In genomic region chr11:118264568-118265470, GRCh38 we compare ENCODE assay signal across 11 cellular contexts. TPM values are rescaled to one million over a fixed set of nuclear protein-coding genes. Genes with fewer than 3 reads are reported as not detected.
DNase-seq lines count a peak whose midpoint lies in the region; ATAC-seq and TF ChIP-seq lines count a peak whose summit lies in the region.
"Had no signal": no experiment of that assay in that cellular context is flagged by ENCODE, and none has a peak within 500 bp of the region (broad histone marks: within the 10 kb centered on the region; RNA-seq: fewer than 3 reads in every experiment).

No MANE protein-coding gene starts in this region.

- H3K4me3 ChIP-seq in right cardiac atrium (ENCODE audit: low read length), result peak overlapping the region; percentile 50
- H3K4me3 ChIP-seq in colonic mucosa, result peak overlapping the region; percentile 40
- peak overlapping the region; percentile 42 to 65 for H3K4me3 ChIP-seq in muscle layer of duodenum (ENCODE audit: low read depth in 1 of 2, low read length in 2 of 2)

- H3K36me3 ChIP-seq in colonic mucosa (no peaks in the 10 kb centered on the region), muscle layer of duodenum (ENCODE audit: control insufficient read depth in 1 of 2, insufficient read depth in 2 of 2, low read length in 2 of 2) (no peaks in the 10 kb centered on the region)

- H3K4me1 ChIP-seq in right cardiac atrium (ENCODE audit: control insufficient read depth, insufficient read depth, low read length), result peaks cover 8% of the 10 kb centered on the region
- H3K4me1 ChIP-seq in colonic mucosa, result no peaks in the 10 kb centered on the region
- H3K4me1 ChIP-seq in muscle layer of duodenum (ENCODE audit: control insufficient read depth in 1 of 2, insufficient read depth in 2 of 2, low read length in 2 of 2), result peaks cover 0 to 5% of the 10 kb centered on the region in 2 donors

- H3K27me3 ChIP-seq in right cardiac atrium (ENCODE audit: control insufficient read depth, insufficient read depth) (no peaks in the 10 kb centered on the region), colonic mucosa (no peaks in the 10 kb centered on the region), muscle layer of duodenum (ENCODE audit: low read depth, low read length) (no peaks in the 10 kb centered on the region)

- WGBS in right cardiac atrium, result 56% methylated on average over 14 of the region's 14 CpGs

- H3K9me3 ChIP-seq in right cardiac atrium (ENCODE audit: control insufficient read depth, low read length) (no peaks in the 10 kb centered on the region), colonic mucosa (no peaks in the 10 kb centered on the region), muscle layer of duodenum (ENCODE audit: control insufficient read depth in 1 of 2, low read length in 2 of 2) (no peaks in the 10 kb centered on the region)

- TF ChIP-seq CTCF in colonic mucosa (IDR thresholded peaks at IDR 0.05) (no peak), GM20000 (IDR thresholded peaks at IDR 0.05; ENCODE audit: extremely low read depth, missing control alignments) (no peak), GM13976 (IDR thresholded peaks at IDR 0.05; ENCODE audit: borderline replicate concordance, control extremely low read depth, extremely low read depth, insufficient read depth, missing control alignments) (no peak)

- DNase-seq in right cardiac atrium (no peak), Right ventricle myocardium inferior (ENCODE audit: missing footprints) (no peak), colonic mucosa (peak; percentile 19), GM20000 (ENCODE audit: low spot score) (no peak), NCI-H1694 treated with DMSO at 0.1 percent for 48 hours (lab: John Stamatoyannopoulos, UW) (no peak), GM13976 (ENCODE audit: low spot score) (no peak), posterior vena cava (ENCODE audit: low spot score) (no peak)
- DNase-seq: COR-L47, NCI-H1048 had no signal

- intact Hi-C loops in right cardiac atrium (cut with DNase I), result no loop called here
- intact Hi-C loops in Right ventricle myocardium inferior (cut with DNase I), result no loop called here
- intact Hi-C loops in colonic mucosa (cut with DNase I), result no loop called here
- intact Hi-C loops in posterior vena cava (cut with DNase I), result loop anchor here in 1 of 2 donors (10.0 kb wide), 1 partner anchor 60 kb away; no protein-coding TSS in a partner anchor

- in situ Hi-C loops in GM13976 (cut with MboI; ENCODE audit: low sequenced_read_pairs, unreplicated experiment), result no loop called here

- no peak for ATAC-seq in right cardiac atrium
- no peak for ATAC-seq in Right ventricle myocardium inferior

- peak overlapping the region in 1 of 2 donors; percentile 86 for H3K9ac ChIP-seq in colonic mucosa (ENCODE audit: low read depth in 2 of 2, low read length in 2 of 2)

- H3K27ac ChIP-seq in right cardiac atrium (ENCODE audit: low read length), result no peak overlapping the region
- H3K27ac ChIP-seq in colonic mucosa, result peak overlapping the region; percentile 91
- peak overlapping the region; percentile 32 for H3K27ac ChIP-seq in muscle layer of duodenum (ENCODE audit: low read length)

RNA-seq across cellular contexts. Expression of gene MPZL2, which starts 0.7 kb away (rescaled TPM):
- 10 to 100 TPM in 1 of 4 donors, 1 to 10 TPM in 3; 8.1 to 18.7 (median 9.0) TPM for total RNA-seq in right cardiac atrium
- 6.4 TPM for polyA plus RNA-seq in right cardiac atrium
- 11.4 TPM for total RNA-seq in Right ventricle myocardium inferior
- total RNA-seq in colonic mucosa, result 100 to 1,000 TPM in 1 of 2 donors, 10 to 100 TPM in 1; 58.8 to 114 TPM
- 10 to 100 TPM; 29.8 to 53.3 TPM for total RNA-seq in posterior vena cava

RNA-seq across cellular contexts. Expression of gene MPZL3, which starts 12.7 kb away (rescaled TPM):
- total RNA-seq in right cardiac atrium (1 to 10 TPM; 1.3 to 1.7 (median 1.5) TPM), Right ventricle myocardium inferior (2.2 TPM), colonic mucosa (10 to 100 TPM; 10.9 to 27.8 TPM), posterior vena cava (1 to 10 TPM in 1 of 2 donors, under 1 TPM in 1; 0.52 to 1.6 TPM)
- 0.77 TPM for polyA plus RNA-seq in right cardiac atrium
- total RNA-seq: SK-MEL-5 had no signal

RNA-seq across cellular contexts. Expression of gene CD3E, which starts 39.7 kb away (rescaled TPM):
- total RNA-seq in right cardiac atrium (1 to 10 TPM in 2 of 4 donors, under 1 TPM in 2; 0.59 to 2.2 (median 1.0) TPM), Right ventricle myocardium inferior (0.70 TPM), colonic mucosa (1 to 10 TPM; 4.3 to 5.7 TPM), posterior vena cava (1 to 10 TPM; 1.3 to 1.8 TPM)
- 0.50 TPM for polyA plus RNA-seq in right cardiac atrium
- total RNA-seq: SK-MEL-5 had no signal

RNA-seq across cellular contexts. Expression of gene JAML, which starts 40.0 kb away (rescaled TPM):
- total RNA-seq in right cardiac atrium, result 1 to 10 TPM; 2.3 to 8.0 (median 4.0) TPM
- polyA plus RNA-seq in right cardiac atrium, result 2.0 TPM
- total RNA-seq in Right ventricle myocardium inferior, result 3.3 TPM
- total RNA-seq in colonic mucosa, result 10 to 100 TPM in 1 of 2 donors, 1 to 10 TPM in 1; 3.3 to 12.0 TPM
- 1 to 10 TPM; 3.8 to 7.0 TPM for total RNA-seq in posterior vena cava
- total RNA-seq: SK-MEL-5 had no signal
